8 cellular contexts compared by ENCODE assay signal in genomic region chr1:85344256-85344694, GRCh38.
DNase-seq lines count a peak whose midpoint lies in the region; ATAC-seq and TF ChIP-seq lines count a peak whose summit lies in the region.

No MANE protein-coding gene starts in this region.

- H3K27me3 Mint-ChIP-seq in T-cell, result peaks cover 15 to 20% of the 10 kb centered on the region in 2 donors

- DNase-seq in DMS114 treated with DMSO at 0.1 percent for 48 hours (lab: John Stamatoyannopoulos, UW; ENCODE audit: unreplicated experiment) (peak; percentile 35), choroid plexus epithelial cell (ENCODE audit: low read depth) (peak; percentile 72), mucosa of descending colon (peak in 2 of 3 donors; percentile 46 to 58), NCI-H526 treated with DMSO at 0.1 percent for 48 hours (lab: John Stamatoyannopoulos, UW) (no peak), T-cell (no peak), globus pallidus (ENCODE audit: low spot score) (no peak)

- TF ChIP-seq CTCF in LNCAP (IDR thresholded peaks at IDR 0.05) (peak; percentile 75), choroid plexus epithelial cell (conservative IDR thresholded peaks at IDR 0.05; ENCODE audit: low read depth, low read length) (peak; percentile 82), mucosa of descending colon (IDR thresholded peaks at IDR 0.05) (peak; percentile 37)

- no peaks in the 10 kb centered on the region for H3K9me3 ChIP-seq in mucosa of descending colon

- ATAC-seq in mucosa of descending colon (peak; percentile 82), HG03139 (IDR thresholded peaks at IDR 0.05; ENCODE audit: unreplicated experiment) (no peak), T-cell (replicated peaks in 1 of 4) (no peak)

- H3K36me3 ChIP-seq in mucosa of descending colon (ENCODE audit: low read depth), result no peaks in the 10 kb centered on the region

- no peaks in the 10 kb centered on the region for H3K4me1 Mint-ChIP-seq in T-cell

- H3K36me3 Mint-ChIP-seq in T-cell, result no peaks in the 10 kb centered on the region

- POLR2A ChIA-PET in T-cell (lab: Charles Lee), result no interaction called here

- CTCF ChIA-PET in T-cell (lab: Charles Lee), result no interaction called here

- H3K4me3 ChIP-seq in choroid plexus epithelial cell (ENCODE audit: low read depth, low read length) (no peak overlapping the region), mucosa of descending colon (no peak overlapping the region)

- intact Hi-C loops in mucosa of descending colon (cut with DNase I, micrococcal nuclease), result no loop called here

- no peak overlapping the region for H3K4me3 Mint-ChIP-seq in T-cell

- H3K4me1 ChIP-seq in mucosa of descending colon (ENCODE audit: low read depth), result no peaks in the 10 kb centered on the region

- no peak overlapping the region for H3K27ac Mint-ChIP-seq in T-cell

- no peaks in the 10 kb centered on the region for H3K9me3 Mint-ChIP-seq in T-cell

Comparison
In these comparisons a context has a peak if more than half of its experiments do, and no peak if none do; other contexts are left out.
1. DNase-seq: peak in DMS114 treated with DMSO at 0.1 percent for 48 hours (single experiment), choroid plexus epithelial cell (single experiment) and mucosa of descending colon (2 of 3); none in NCI-H526 treated with DMSO at 0.1 percent for 48 hours (single experiment), T-cell (0 of 34) and globus pallidus (single experiment).
2. Peak in every context shown above with its lines, with median percentiles within 50 percentile points of each other: CTCF ChIP-seq.